In the genomic region with DNA sequence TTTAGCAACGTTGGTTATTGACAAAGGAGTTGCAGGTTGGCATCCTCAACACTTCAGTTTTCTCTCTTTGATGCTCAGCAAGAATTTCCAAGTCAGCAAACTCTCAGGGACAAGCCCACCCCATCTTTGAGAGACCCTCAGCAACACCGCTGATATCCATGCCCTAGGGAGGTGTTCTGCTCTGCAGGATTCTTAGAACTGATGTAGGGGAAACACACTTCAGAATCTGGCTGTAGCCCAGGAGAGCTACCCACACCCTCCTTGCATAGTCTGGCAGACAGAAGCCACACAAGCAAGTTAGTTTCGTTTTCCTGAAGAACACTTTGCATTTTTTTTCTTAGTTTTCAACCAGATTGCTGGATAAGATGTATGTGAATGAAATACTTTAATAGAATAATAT, we compare ENCODE assay signal across 7 cellular contexts. TPM values are rescaled to one million over a fixed set of nuclear protein-coding genes. Genes with fewer than 3 reads are reported as not detected.
DNase-seq lines count a peak whose midpoint lies in the region; ATAC-seq and TF ChIP-seq lines count a peak whose summit lies in the region.

No MANE protein-coding gene starts in this region.

- 7 to 24% methylated on average over 3 of the region's 3 CpGs for WGBS in gastroesophageal sphincter (ENCODE audit: low coverage in 1 of 2), 2 donors

- DNase-seq in NCI-H146 treated with DMSO at 0.1 percent for 48 hours (lab: John Stamatoyannopoulos, UW; ENCODE audit: unreplicated experiment) (peak; percentile 18), cerebellar nuclear complex (lab: John Stamatoyannopoulos, UW) (no peak)
- DNase-seq in activated T-cell treated with anti-CD3 and anti-CD28 coated beads, Interleukin-2, amount 50 U/mL, for 48 hours = peak; percentile 37 to 48

- H3K9me3 ChIP-seq in gastroesophageal sphincter = no peaks in the 10 kb centered on the region
- H3K9me3 ChIP-seq in skeletal muscle tissue (ENCODE audit: control insufficient read depth in 3 of 3, low read length in 3 of 3) = no peaks in the 10 kb centered on the region

- no peak for TF ChIP-seq EP300 in gastroesophageal sphincter (IDR thresholded peaks at IDR 0.05)

- no peak for TF ChIP-seq CTCF in gastroesophageal sphincter (IDR thresholded peaks at IDR 0.05)

- H3K27ac ChIP-seq in gastroesophageal sphincter (peak overlapping the region in 3 of 4 donors; percentile 27 to 44 (median 39)), skeletal muscle tissue (ENCODE audit: low read depth, low read length) (peak overlapping the region; percentile 59)

- H3K4me3 ChIP-seq in gastroesophageal sphincter = peak overlapping the region; percentile 47 to 59
- H3K4me3 ChIP-seq in skeletal muscle tissue (ENCODE audit: low read length in 3 of 3) = peak overlapping the region; percentile 68 to 75 (median 73)

- TF ChIP-seq POLR2A in gastroesophageal sphincter (IDR thresholded peaks at IDR 0.05) = no peak

- ATAC-seq in GM18499 (IDR thresholded peaks at IDR 0.05; ENCODE audit: insufficient read depth, unreplicated experiment) (peak; percentile 73), HG02588 (IDR thresholded peaks at IDR 0.05; ENCODE audit: unreplicated experiment) (peak; percentile 79), gastroesophageal sphincter (no peak)

- H3K4me1 ChIP-seq in gastroesophageal sphincter = peaks cover 0 to 9% (median 0%) of the 10 kb centered on the region in 3 donors
- H3K4me1 ChIP-seq in skeletal muscle tissue (ENCODE audit: control insufficient read depth in 3 of 3, insufficient read depth in 3 of 3, low read length in 3 of 3) = peaks cover 4 to 6% (median 4%) of the 10 kb centered on the region in 3 donors

- H3K36me3 ChIP-seq in gastroesophageal sphincter = peaks cover 0 to 30% of the 10 kb centered on the region in 2 donors
- H3K36me3 ChIP-seq in skeletal muscle tissue (ENCODE audit: control insufficient read depth in 3 of 3, insufficient read depth in 3 of 3, low read length in 3 of 3) = peaks cover 10 to 22% (median 19%) of the 10 kb centered on the region in 3 donors

- H3K27me3 ChIP-seq in gastroesophageal sphincter (no peaks in the 10 kb centered on the region), skeletal muscle tissue (ENCODE audit: control insufficient read depth in 3 of 3, insufficient read depth in 3 of 3, low read length in 3 of 3) (no peaks in the 10 kb centered on the region)

- H3K9ac ChIP-seq in skeletal muscle tissue (ENCODE audit: low read depth in 1 of 3, low read length in 3 of 3) = peak overlapping the region; percentile 19 to 72 (median 52)

RNA-seq across cellular contexts. Expression of gene SAMD9L, which starts 0.8 kb away (rescaled TPM):
- total RNA-seq in gastroesophageal sphincter = 1 to 10 TPM; 4.4 to 6.7 (median 5.4) TPM
- total RNA-seq in skeletal muscle tissue = 4.2 TPM

RNA-seq across cellular contexts. Expression of gene SAMD9, which starts 29.6 kb away (rescaled TPM):
- total RNA-seq in gastroesophageal sphincter (10 to 100 TPM in 1 of 4 donors, 1 to 10 TPM in 3; 2.4 to 12.2 (median 5.0) TPM), skeletal muscle tissue (3.1 TPM)

Comparison
In these comparisons a context has a peak if more than half of its experiments do, and no peak if none do; other contexts are left out.
1. DNase-seq: peak in NCI-H146 treated with DMSO at 0.1 percent for 48 hours (single experiment) and activated T-cell treated with anti-CD3 and anti-CD28 coated beads, Interleukin-2, amount 50 U/mL, for 48 hours (2 of 2); none in cerebellar nuclear complex (0 of 2).